In the genomic region with DNA sequence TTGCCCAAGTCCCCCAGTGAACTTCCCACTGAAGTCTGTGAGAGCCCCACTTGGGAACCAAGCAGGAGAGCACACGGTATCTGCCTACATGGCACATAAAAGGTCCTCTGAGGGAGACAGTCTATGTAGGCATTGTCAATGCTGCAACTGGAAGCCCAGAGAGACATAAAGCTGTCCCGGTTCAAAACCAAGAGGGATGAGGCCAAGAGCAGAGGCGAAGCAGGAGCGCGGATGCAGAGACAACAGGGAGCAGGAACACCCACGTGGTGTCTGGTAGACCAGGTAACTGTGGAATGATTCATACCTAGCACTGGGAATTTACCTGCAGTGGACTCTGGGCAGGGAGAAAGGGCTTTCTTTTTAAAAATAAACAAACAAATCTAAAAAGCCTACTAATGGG, we compare ENCODE assay signal across 5 cellular contexts.
"Had no signal": no experiment of that assay in that cellular context is flagged by ENCODE, and none has a peak within 500 bp of the region (broad histone marks: within the 10 kb centered on the region; RNA-seq: fewer than 3 reads in every experiment).

No MANE protein-coding gene starts in this region.

- H3K4me3 ChIP-seq: GM23338, K562 had no signal

- H3K9me3 Mint-ChIP-seq: H9 had no signal

- ATAC-seq: GM23338, K562 had no signal

- DNase-seq: H9, HCEC 1CT, IMR-90 had no signal

- H3K4me3 Mint-ChIP-seq: GM23338, H9 had no signal

- H3K27ac Mint-ChIP-seq: GM23338, H9 had no signal
